Comparison of ENCODE assay signal across 12 cellular contexts in genomic region chr13:97340399-97340798, GRCh38.
A peak's percentile ranks its signal among the peaks of the same experiment; 100 is the strongest.
DNase-seq lines count a peak whose midpoint lies in the region; ATAC-seq and TF ChIP-seq lines count a peak whose summit lies in the region.
"Had no signal": no experiment of that assay in that cellular context is flagged by ENCODE, and none has a peak within 500 bp of the region (broad histone marks: within the 10 kb centered on the region; RNA-seq: fewer than 3 reads in every experiment).

No MANE protein-coding gene starts in this region.

- peaks cover 36% of the 10 kb centered on the region for H3K36me3 ChIP-seq in CD4-positive, CD25-positive, alpha-beta regulatory T cell (ENCODE audit: control insufficient read depth, insufficient read depth, low read length)
- H3K36me3 ChIP-seq in Peyer's patch = peaks cover 0 to 9% (median 0%) of the 10 kb centered on the region in 3 donors
- no peaks in the 10 kb centered on the region for H3K36me3 ChIP-seq in mucosa of stomach (ENCODE audit: control insufficient read depth, insufficient read depth, low read length)

- H3K36me3 Mint-ChIP-seq in CD4-positive, CD25-positive, alpha-beta regulatory T cell = peaks cover 17% of the 10 kb centered on the region

- peak overlapping the region; percentile 56 for H3K4me3 ChIP-seq in CD4-positive, CD25-positive, alpha-beta regulatory T cell (ENCODE audit: low read depth, low read length)
- H3K4me3 ChIP-seq in Peyer's patch = peak overlapping the region in 1 of 4 donors; percentile 1
- H3K4me3 ChIP-seq in mucosa of stomach (ENCODE audit: low read length) = no peak overlapping the region
- H3K4me3 ChIP-seq: upper lobe of right lung had no signal

- peak in 1 of 3 donors; percentile 9 for DNase-seq in CD4-positive, CD25-positive, alpha-beta regulatory T cell
- DNase-seq in Peyer's patch (no peak), NCI-H82 treated with DMSO at 0.1 percent for 48 hours (lab: John Stamatoyannopoulos, UW; ENCODE audit: unreplicated experiment) (no peak), NCI-H82 (lab: John Stamatoyannopoulos, UW) (no peak), NCI-H1092 treated with DMSO at 0.1 percent for 48 hours (lab: John Stamatoyannopoulos, UW) (no peak)
- no peak for DNase-seq in stimulated activated CD4-positive, alpha-beta T cell treated with anti-CD3 and anti-CD28 coated beads, Interleukin-4, amount 100 ng/mL, for 4 hours
- DNase-seq: amniotic stem cell; effector memory CD4-positive, alpha-beta T cell; right cardiac atrium; upper lobe of right lung had no signal

- peak overlapping the region in 2 of 3 donors; percentile 71 to 74 for H3K27ac Mint-ChIP-seq in CD4-positive, CD25-positive, alpha-beta regulatory T cell

- peak overlapping the region; percentile 46 for H3K9ac ChIP-seq in mucosa of stomach (ENCODE audit: low read length)

- no peak for ATAC-seq in CD4-positive, CD25-positive, alpha-beta regulatory T cell (ENCODE audit: low read depth in 2 of 2)
- peak; percentile 66 for ATAC-seq in GM21423 (IDR thresholded peaks at IDR 0.05; ENCODE audit: unreplicated experiment)
- ATAC-seq: upper lobe of right lung had no signal

- no peak for TF ChIP-seq CTCF in Peyer's patch (IDR thresholded peaks at IDR 0.05)

- H3K4me1 ChIP-seq in CD4-positive, CD25-positive, alpha-beta regulatory T cell (ENCODE audit: control insufficient read depth, insufficient read depth, low read length, poor library complexity, severe bottlenecking) = peaks cover 10% of the 10 kb centered on the region
- H3K4me1 ChIP-seq in Peyer's patch = peaks cover 0 to 46% (median 0%) of the 10 kb centered on the region in 4 donors
- peaks cover 42% of the 10 kb centered on the region for H3K4me1 ChIP-seq in mucosa of stomach (ENCODE audit: control insufficient read depth, insufficient read depth, low read length)

- TF ChIP-seq POLR2A in Peyer's patch (IDR thresholded peaks at IDR 0.05) = no peak

- no peaks in the 10 kb centered on the region for H3K9me3 ChIP-seq in CD4-positive, CD25-positive, alpha-beta regulatory T cell (ENCODE audit: control insufficient read depth in 2 of 2, low read length in 2 of 2)
- H3K9me3 ChIP-seq in Peyer's patch (no peaks in the 10 kb centered on the region), mucosa of stomach (ENCODE audit: control insufficient read depth, low read length) (no peaks in the 10 kb centered on the region)
- H3K9me3 ChIP-seq: upper lobe of right lung had no signal

- H3K27me3 ChIP-seq in CD4-positive, CD25-positive, alpha-beta regulatory T cell (ENCODE audit: control insufficient read depth, insufficient read depth, low read length) = no peaks in the 10 kb centered on the region
- no peaks in the 10 kb centered on the region for H3K27me3 ChIP-seq in Peyer's patch
- no peaks in the 10 kb centered on the region for H3K27me3 ChIP-seq in mucosa of stomach (ENCODE audit: control insufficient read depth, insufficient read depth, low read length)
- H3K27me3 ChIP-seq: upper lobe of right lung had no signal

- peak overlapping the region in 1 of 4 donors; percentile 28 for H3K4me3 Mint-ChIP-seq in CD4-positive, CD25-positive, alpha-beta regulatory T cell

- no peaks in the 10 kb centered on the region for H3K27me3 Mint-ChIP-seq in CD4-positive, CD25-positive, alpha-beta regulatory T cell

- H3K9me3 Mint-ChIP-seq in CD4-positive, CD25-positive, alpha-beta regulatory T cell = no peaks in the 10 kb centered on the region

- peak overlapping the region; percentile 52 for H3K27ac ChIP-seq in CD4-positive, CD25-positive, alpha-beta regulatory T cell (ENCODE audit: insufficient read depth, low read length, poor library complexity, severe bottlenecking)
- peak overlapping the region in 3 of 4 donors; percentile 51 to 85 (median 80) for H3K27ac ChIP-seq in Peyer's patch

- peaks cover 0 to 19% (median 8%) of the 10 kb centered on the region in 4 donors for H3K4me1 Mint-ChIP-seq in CD4-positive, CD25-positive, alpha-beta regulatory T cell
